ENCODE assay signal across 2 cellular contexts in the genomic region with DNA sequence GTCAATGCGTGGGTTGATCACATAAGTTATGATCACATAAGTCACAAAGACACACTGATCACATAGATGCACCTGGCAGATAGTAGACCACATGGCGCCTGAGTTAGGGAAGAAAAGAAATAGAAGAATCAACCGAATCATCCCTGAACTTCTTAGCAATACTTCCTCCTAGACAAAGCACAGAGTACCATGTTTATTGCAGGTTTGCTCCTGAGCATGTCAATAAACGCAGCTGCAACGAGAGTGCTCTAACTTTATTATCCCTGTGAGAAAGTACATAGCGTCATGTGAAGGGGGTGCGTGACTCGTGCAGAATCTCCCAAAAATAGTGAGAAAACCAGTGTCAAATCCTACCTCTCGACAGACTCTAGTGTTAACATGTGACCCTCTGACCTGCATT.
TF ChIP-seq lines count a peak whose summit lies in the region.

No MANE protein-coding gene starts in this region.

TF ChIP-seq in GM12891, 5 proteins besides CTCF, POLR2A, EP300 and RAD21:
- TF ChIP-seq POLR2AphosphoS5 (IDR thresholded peaks at IDR 0.05; ENCODE audit: low read depth, low read length) (no peak), SPI1 (IDR thresholded peaks at IDR 0.05; ENCODE audit: low read depth, low read length) (no peak), POU2F2 (IDR thresholded peaks at IDR 0.05; ENCODE audit: low read depth, low read length) (no peak), PAX5 (IDR thresholded peaks at IDR 0.05; ENCODE audit: insufficient read depth, low read length, severe bottlenecking) (no peak), TAF1 (IDR thresholded peaks at IDR 0.05; ENCODE audit: low read depth, low read length) (no peak)

TF ChIP-seq in K562, 482 proteins besides CTCF, POLR2A, EP300 and RAD21:
- TF ChIP-seq, protein P1, sequence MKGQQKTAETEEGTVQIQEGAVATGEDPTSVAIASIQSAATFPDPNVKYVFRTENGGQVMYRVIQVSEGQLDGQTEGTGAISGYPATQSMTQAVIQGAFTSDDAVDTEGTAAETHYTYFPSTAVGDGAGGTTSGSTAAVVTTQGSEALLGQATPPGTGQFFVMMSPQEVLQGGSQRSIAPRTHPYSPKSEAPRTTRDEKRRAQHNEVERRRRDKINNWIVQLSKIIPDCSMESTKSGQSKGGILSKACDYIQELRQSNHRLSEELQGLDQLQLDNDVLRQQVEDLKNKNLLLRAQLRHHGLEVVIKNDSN (CRISPR knock-in tag; IDR thresholded peaks at IDR 0.05), result peak; percentile 40; the same call in 1 of the 2 replicates
- TF ChIP-seq ZC3H8 (IDR thresholded peaks at IDR 0.05) (no peak), MEIS2 (IDR thresholded peaks at IDR 0.05; ENCODE audit: partially characterized antibody) (peak; percentile 12)
- TF ChIP-seq, protein P2, sequence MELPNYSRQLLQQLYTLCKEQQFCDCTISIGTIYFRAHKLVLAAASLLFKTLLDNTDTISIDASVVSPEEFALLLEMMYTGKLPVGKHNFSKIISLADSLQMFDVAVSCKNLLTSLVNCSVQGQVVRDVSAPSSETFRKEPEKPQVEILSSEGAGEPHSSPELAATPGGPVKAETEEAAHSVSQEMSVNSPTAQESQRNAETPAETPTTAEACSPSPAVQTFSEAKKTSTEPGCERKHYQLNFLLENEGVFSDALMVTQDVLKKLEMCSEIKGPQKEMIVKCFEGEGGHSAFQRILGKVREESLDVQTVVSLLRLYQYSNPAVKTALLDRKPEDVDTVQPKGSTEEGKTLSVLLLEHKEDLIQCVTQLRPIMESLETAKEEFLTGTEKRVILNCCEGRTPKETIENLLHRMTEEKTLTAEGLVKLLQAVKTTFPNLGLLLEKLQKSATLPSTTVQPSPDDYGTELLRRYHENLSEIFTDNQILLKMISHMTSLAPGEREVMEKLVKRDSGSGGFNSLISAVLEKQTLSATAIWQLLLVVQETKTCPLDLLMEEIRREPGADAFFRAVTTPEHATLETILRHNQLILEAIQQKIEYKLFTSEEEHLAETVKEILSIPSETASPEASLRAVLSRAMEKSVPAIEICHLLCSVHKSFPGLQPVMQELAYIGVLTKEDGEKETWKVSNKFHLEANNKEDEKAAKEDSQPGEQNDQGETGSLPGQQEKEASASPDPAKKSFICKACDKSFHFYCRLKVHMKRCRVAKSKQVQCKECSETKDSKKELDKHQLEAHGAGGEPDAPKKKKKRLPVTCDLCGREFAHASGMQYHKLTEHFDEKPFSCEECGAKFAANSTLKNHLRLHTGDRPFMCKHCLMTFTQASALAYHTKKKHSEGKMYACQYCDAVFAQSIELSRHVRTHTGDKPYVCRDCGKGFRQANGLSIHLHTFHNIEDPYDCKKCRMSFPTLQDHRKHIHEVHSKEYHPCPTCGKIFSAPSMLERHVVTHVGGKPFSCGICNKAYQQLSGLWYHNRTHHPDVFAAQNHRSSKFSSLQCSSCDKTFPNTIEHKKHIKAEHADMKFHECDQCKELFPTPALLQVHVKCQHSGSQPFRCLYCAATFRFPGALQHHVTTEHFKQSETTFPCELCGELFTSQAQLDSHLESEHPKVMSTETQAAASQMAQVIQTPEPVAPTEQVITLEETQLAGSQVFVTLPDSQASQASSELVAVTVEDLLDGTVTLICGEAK (IDR thresholded peaks at IDR 0.05), result peak; percentile 72
- TF ChIP-seq, protein P2 (CRISPR knock-in tag; IDR thresholded peaks at IDR 0.05), result no peak
